1 cellular context compared by ENCODE assay signal in the genomic region with DNA sequence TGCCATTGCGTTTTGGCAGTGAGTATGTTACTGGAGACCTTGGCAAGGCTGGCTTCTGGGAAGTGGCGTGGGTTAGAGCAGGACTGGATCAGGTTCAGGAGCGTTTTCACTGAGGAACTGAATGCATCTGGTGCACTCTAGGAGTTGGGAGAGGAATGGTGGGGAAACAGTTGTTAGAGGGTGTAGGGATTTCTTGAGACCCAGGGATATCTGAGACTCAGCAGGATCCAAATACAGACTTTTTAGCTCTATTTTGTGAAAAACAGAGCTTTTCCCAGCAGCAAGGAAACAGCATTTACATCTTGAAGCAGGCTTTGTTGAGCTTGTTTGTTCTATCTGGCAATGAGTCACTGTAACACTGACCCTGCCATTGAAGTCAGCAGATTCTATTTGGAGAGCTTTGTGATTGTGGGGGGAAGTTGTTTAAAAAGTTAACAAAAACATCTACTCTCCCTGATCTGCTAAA.
TF ChIP-seq lines count a peak whose summit lies in the region.

No MANE protein-coding gene starts in this region.

TF ChIP-seq in HepG2, 621 proteins besides CTCF, POLR2A, EP300 and RAD21 (continued from another document):
- TF ChIP-seq RERE (CRISPR knock-in tag; IDR thresholded peaks at IDR 0.05; ENCODE audit: low read depth) = peak; percentile 50; the same call in 1 of the 2 replicates
- no peak for TF ChIP-seq ZNF34 (CRISPR knock-in tag; IDR thresholded peaks at IDR 0.05; ENCODE audit: borderline replicate concordance)
- no peak for TF ChIP-seq KLF6 (CRISPR knock-in tag; IDR thresholded peaks at IDR 0.05)
- TF ChIP-seq NFIC (IDR thresholded peaks at IDR 0.05; ENCODE audit: low read length) = peak; percentile 68; the same call in 1 of the 2 replicates
- TF ChIP-seq SOX13 (IDR thresholded peaks at IDR 0.05) = no peak
- peak in 1 of 2 experiments; percentile 88; a peak in 2 of 4 replicates for TF ChIP-seq SOX13 (CRISPR knock-in tag; conservative IDR thresholded peaks at IDR 0.05 in 1 of 2, IDR thresholded peaks at IDR 0.05 in 1 of 2)
- no peak for TF ChIP-seq TCF12 (IDR thresholded peaks at IDR 0.05)
- TF ChIP-seq TCF12 (CRISPR knock-in tag; IDR thresholded peaks at IDR 0.05) = no peak
- TF ChIP-seq ZBTB8A (CRISPR knock-in tag; IDR thresholded peaks at IDR 0.05; ENCODE audit: borderline replicate concordance, low read depth) = no peak
- no peak for TF ChIP-seq HIVEP1 (CRISPR knock-in tag; IDR thresholded peaks at IDR 0.05)
- no peak for TF ChIP-seq CCDC6 (CRISPR knock-in tag; IDR thresholded peaks at IDR 0.05)
- no peak for TF ChIP-seq CHD4 (IDR thresholded peaks at IDR 0.05; ENCODE audit: borderline replicate concordance, low read length)
